17 cellular contexts compared by ENCODE assay signal in genomic region chr10:62044569-62044968, GRCh38.
A peak's percentile ranks its signal among the peaks of the same experiment; 100 is the strongest.
DNase-seq lines count a peak whose midpoint lies in the region; ATAC-seq and TF ChIP-seq lines count a peak whose summit lies in the region.
"Had no signal": no experiment of that assay in that cellular context is flagged by ENCODE, and none has a peak within 500 bp of the region (broad histone marks: within the 10 kb centered on the region; RNA-seq: fewer than 3 reads in every experiment).

No MANE protein-coding gene starts in this region.

- no peak overlapping the region for H3K4me2 ChIP-seq in fibroblast of lung (ENCODE audit: extremely low read depth, insufficient read depth, low read length)

- H3K27me3 ChIP-seq in heart left ventricle (no peaks in the 10 kb centered on the region), fibroblast of lung (ENCODE audit: control insufficient read depth, insufficient read depth, low read length) (no peaks in the 10 kb centered on the region), suprapubic skin (no peaks in the 10 kb centered on the region)
- H3K27me3 ChIP-seq: body of pancreas had no signal

- DNase-seq in heart left ventricle (no peak), left cardiac atrium (no peak), SK-N-MC (ENCODE audit: low read depth, low spot score) (no peak), fibroblast of lung (ENCODE audit: low read depth in 2 of 2) (no peak), suprapubic skin (ENCODE audit: low spot score in 2 of 2) (no peak), NCI-H524 (lab: John Stamatoyannopoulos, UW) (no peak)
- no peak for DNase-seq in stimulated activated naive CD4-positive, alpha-beta T cell treated with Interleukin-2 at 50 U/mL for 16 hours (lab: John Stamatoyannopoulos, UW)
- DNase-seq: activated CD8-positive, alpha-beta memory T cell treated with anti-CD3 and anti-CD28 coated beads for 24 hours; body of pancreas; C1 segment of cervical spinal cord; immature natural killer cell; NCI-H2227 treated with DMSO at 0.1 percent for 48 hours; stimulated activated CD4-positive, alpha-beta T cell treated with anti-CD3 and anti-CD28 coated beads, Interleukin-1b, Interleukin-23, amount 100 ng/mL, for 48 hours; substantia nigra had no signal

- H3K4me1 ChIP-seq in heart left ventricle: peaks cover 15 to 83% (median 45%) of the 10 kb centered on the region in 12 donors
- peaks cover 52% of the 10 kb centered on the region for H3K4me1 ChIP-seq in fibroblast of lung (ENCODE audit: control insufficient read depth, extremely low read depth, insufficient read depth, low read length)
- H3K4me1 ChIP-seq in suprapubic skin: peaks cover 73% of the 10 kb centered on the region

- WGBS in heart left ventricle, 4 donors: 75 to 77% (median 77%) methylated on average over 5 of the region's 5 CpGs
- WGBS in suprapubic skin: 87% methylated on average over 5 of the region's 5 CpGs

- ATAC-seq in heart left ventricle (no peak), left cardiac atrium (no peak), GM18858 (IDR thresholded peaks at IDR 0.05; ENCODE audit: unreplicated experiment) (no peak)
- ATAC-seq: body of pancreas, K562 had no signal

- H3K4me3 ChIP-seq in heart left ventricle (no peak overlapping the region), SK-N-MC (no peak overlapping the region), fibroblast of lung (replicated peaks in 1 of 4; ENCODE audit: control extremely low read depth in 1 of 4, insufficient read depth in 1 of 4, low read depth in 3 of 4, low read length in 4 of 4) (no peak overlapping the region), suprapubic skin (no peak overlapping the region)
- H3K4me3 ChIP-seq: body of pancreas, HAP-1, K562 had no signal

- H3K9me3 ChIP-seq in heart left ventricle: no peaks in the 10 kb centered on the region
- H3K9me3 ChIP-seq in SK-N-MC (ENCODE audit: low read depth, low read length): no peaks in the 10 kb centered on the region
- no peaks in the 10 kb centered on the region for H3K9me3 ChIP-seq in fibroblast of lung (ENCODE audit: control insufficient read depth, insufficient read depth, low read depth, low read length)
- H3K9me3 ChIP-seq in suprapubic skin: no peaks in the 10 kb centered on the region
- H3K9me3 ChIP-seq: body of pancreas, HAP-1 had no signal

- H3K9ac ChIP-seq in SK-N-MC (ENCODE audit: insufficient read length) (no peak overlapping the region), fibroblast of lung (ENCODE audit: insufficient read depth, low read length) (no peak overlapping the region)

- no peak overlapping the region for H2AFZ ChIP-seq in fibroblast of lung (ENCODE audit: low read length)

- intact Hi-C loops in heart left ventricle (cut with DNase I): loop anchor here in 2 of 10 donors (10.0 kb wide), 2 partner anchors 50 to 90 kb away; no protein-coding TSS in a partner anchor
- intact Hi-C loops in left cardiac atrium (cut with DNase I): no loop called here

- H4K20me1 ChIP-seq in fibroblast of lung (ENCODE audit: control insufficient read depth, extremely low read depth, insufficient read depth, low read length): no peaks in the 10 kb centered on the region

- H3K27ac ChIP-seq in heart left ventricle (peak overlapping the region in 8 of 12 donors; percentile 87 to 99 (median 97)), SK-N-MC (peak overlapping the region; percentile 97; the same call in 1 of the 2 replicates), fibroblast of lung (ENCODE audit: insufficient read depth, low read length) (peak overlapping the region; percentile 56), suprapubic skin (peak overlapping the region; percentile 97)
- H3K27ac ChIP-seq: body of pancreas had no signal

- H3K79me2 ChIP-seq in fibroblast of lung (ENCODE audit: control insufficient read depth, insufficient read depth, low read length): peaks cover 66% of the 10 kb centered on the region

- no peaks in the 10 kb centered on the region for H3K36me3 ChIP-seq in heart left ventricle
- no peaks in the 10 kb centered on the region for H3K36me3 ChIP-seq in SK-N-MC (ENCODE audit: insufficient read depth, low read length)
- H3K36me3 ChIP-seq in fibroblast of lung (ENCODE audit: control insufficient read depth, insufficient read depth, low read length): no peaks in the 10 kb centered on the region
- no peaks in the 10 kb centered on the region for H3K36me3 ChIP-seq in suprapubic skin
- H3K36me3 ChIP-seq: HAP-1 had no signal

- TF ChIP-seq CTCF in heart left ventricle (IDR thresholded peaks at IDR 0.05) (peak in 1 of 12 donors; percentile 16), fibroblast of lung (conservative IDR thresholded peaks at IDR 0.05 in 1 of 2, IDR thresholded peaks at IDR 0.05 in 1 of 2; ENCODE audit: low read depth in 1 of 2, low read length in 2 of 2) (no peak), suprapubic skin (IDR thresholded peaks at IDR 0.05) (no peak)

- TF ChIP-seq POLR2A in heart left ventricle (IDR thresholded peaks at IDR 0.05) (no peak), suprapubic skin (IDR thresholded peaks at IDR 0.05) (no peak)

- TF ChIP-seq EP300 in suprapubic skin (IDR thresholded peaks at IDR 0.05): no peak
